In the genomic region with DNA sequence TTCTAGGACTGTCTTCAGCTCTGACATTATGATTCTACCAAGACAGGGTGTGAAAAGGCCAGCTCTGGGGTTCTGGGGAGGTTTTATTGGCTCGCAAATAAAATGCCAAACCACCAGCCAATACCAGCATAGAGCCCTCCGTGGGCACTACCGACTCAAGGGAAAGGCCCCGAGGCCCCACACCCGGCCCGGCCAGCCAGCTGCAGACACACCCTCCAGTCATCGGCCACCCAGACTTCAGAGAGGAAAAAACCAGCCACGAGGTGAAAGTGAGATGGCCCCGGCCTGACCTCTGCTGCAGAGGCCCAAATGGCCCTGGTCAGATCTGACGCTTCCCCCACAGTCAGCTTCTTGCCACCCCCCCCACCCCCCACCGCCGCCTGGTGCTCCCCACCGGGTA, we compare ENCODE assay signal across 14 cellular contexts.
DNase-seq lines count a peak whose midpoint lies in the region; ATAC-seq and TF ChIP-seq lines count a peak whose summit lies in the region.
"Had no signal": no experiment of that assay in that cellular context is flagged by ENCODE, and none has a peak within 500 bp of the region (broad histone marks: within the 10 kb centered on the region; RNA-seq: fewer than 3 reads in every experiment).

No MANE protein-coding gene starts in this region.

- no peaks in the 10 kb centered on the region for H3K27me3 Mint-ChIP-seq in activated T-cell treated with anti-CD3 and anti-CD28 coated beads, Interleukin-2, amount 50 U/mL, for 24 hours
- H3K27me3 Mint-ChIP-seq in natural killer cell (ENCODE audit: low read depth in 2 of 2) = no peaks in the 10 kb centered on the region
- H3K27me3 Mint-ChIP-seq: brain had no signal

- ATAC-seq in natural killer cell (peak in 2 of 3 donors; percentile 66 to 68), upper lobe of right lung (no peak)

- no peak for DNase-seq in activated T-cell treated with anti-CD3 and anti-CD28 coated beads, Interleukin-2, amount 50 U/mL, for 24 hours
- DNase-seq in activated T-cell treated with anti-CD3 and anti-CD28 coated beads, Interleukin-2, amount 50 U/mL, for 48 hours = no peak
- DNase-seq in natural killer cell = no peak
- peak; percentile 63 for DNase-seq in upper lobe of right lung
- no peak for DNase-seq in stimulated activated CD4-positive, alpha-beta T cell treated with anti-CD3 and anti-CD28 coated beads, Interleukin-4, amount 100 ng/mL, for 4 hours
- DNase-seq in NCI-H345 (lab: John Stamatoyannopoulos, UW) = no peak
- DNase-seq in activated CD4-positive, CD25-positive, alpha-beta regulatory T cell treated with anti-CD3 and anti-CD28 coated beads, Interleukin-2, amount 50 U/mL, for 72 hours = no peak
- DNase-seq: activated CD4-positive, alpha-beta T cell treated with anti-CD3 and anti-CD28 coated beads, Interleukin-2, amount 50 U/mL, for 1 hour; activated effector memory CD4-positive, alpha-beta T cell treated with anti-CD3 and anti-CD28 coated beads, Interleukin-2, amount 50 U/mL, for 16 hours; Karpas-422; substantia nigra had no signal

- no peak for TF ChIP-seq CTCF in natural killer cell (IDR thresholded peaks at IDR 0.05)
- no peak for TF ChIP-seq CTCF in upper lobe of right lung (IDR thresholded peaks at IDR 0.05)

- 65 to 69% methylated on average over 13 of the region's 13 CpGs for WGBS in esophagus, 2 donors

- no peaks in the 10 kb centered on the region for H3K36me3 Mint-ChIP-seq in activated T-cell treated with anti-CD3 and anti-CD28 coated beads, Interleukin-2, amount 50 U/mL, for 24 hours (ENCODE audit: low read depth)
- H3K36me3 Mint-ChIP-seq in natural killer cell = no peaks in the 10 kb centered on the region
- H3K36me3 Mint-ChIP-seq: brain, mesothelial cell of epicardium had no signal

- H3K27ac ChIP-seq in esophagus (ENCODE audit: low read depth in 2 of 2, low read length in 1 of 2) (peak overlapping the region; percentile 86 to 90), upper lobe of right lung (peak overlapping the region; percentile 83)

- intact Hi-C loops in natural killer cell (cut with micrococcal nuclease) = no loop called here
- intact Hi-C loops in upper lobe of right lung (cut with DNase I) = no loop called here

- no peak overlapping the region for H3K4me3 Mint-ChIP-seq in activated T-cell treated with anti-CD3 and anti-CD28 coated beads, Interleukin-2, amount 50 U/mL, for 24 hours
- no peak overlapping the region for H3K4me3 Mint-ChIP-seq in natural killer cell
- H3K4me3 Mint-ChIP-seq: brain, mesothelial cell of epicardium had no signal

- H3K36me3 ChIP-seq in esophagus (ENCODE audit: control insufficient read depth in 2 of 2, insufficient read depth in 2 of 2, low read length in 1 of 2) = no peaks in the 10 kb centered on the region
- no peaks in the 10 kb centered on the region for H3K36me3 ChIP-seq in upper lobe of right lung

- peak overlapping the region; percentile 85 for H3K27ac Mint-ChIP-seq in activated T-cell treated with anti-CD3 and anti-CD28 coated beads, Interleukin-2, amount 50 U/mL, for 24 hours
- peak overlapping the region; percentile 36 to 82 for H3K27ac Mint-ChIP-seq in natural killer cell
- H3K27ac Mint-ChIP-seq: mesothelial cell of epicardium had no signal

- H3K4me3 ChIP-seq in esophagus (ENCODE audit: low read depth in 1 of 2, low read length in 2 of 2) (no peak overlapping the region), upper lobe of right lung (no peak overlapping the region)

- no peaks in the 10 kb centered on the region for H3K9me3 ChIP-seq in esophagus (ENCODE audit: control insufficient read depth in 2 of 2, insufficient read depth in 1 of 2, low read depth in 1 of 2, low read length in 1 of 2)
- H3K9me3 ChIP-seq in upper lobe of right lung = no peaks in the 10 kb centered on the region

- peaks cover 39% of the 10 kb centered on the region for H3K4me1 Mint-ChIP-seq in activated T-cell treated with anti-CD3 and anti-CD28 coated beads, Interleukin-2, amount 50 U/mL, for 24 hours (ENCODE audit: low read depth)
- peaks cover 12 to 32% of the 10 kb centered on the region in 2 donors for H3K4me1 Mint-ChIP-seq in natural killer cell
- H3K4me1 Mint-ChIP-seq: mesothelial cell of epicardium had no signal

- peaks cover 2 to 37% of the 10 kb centered on the region in 2 donors for H3K4me1 ChIP-seq in esophagus (ENCODE audit: control insufficient read depth in 2 of 2, insufficient read depth in 2 of 2, low read length in 1 of 2)
- peaks cover 52% of the 10 kb centered on the region for H3K4me1 ChIP-seq in upper lobe of right lung

- H3K9me3 Mint-ChIP-seq in activated T-cell treated with anti-CD3 and anti-CD28 coated beads, Interleukin-2, amount 50 U/mL, for 24 hours = no peaks in the 10 kb centered on the region
- H3K9me3 Mint-ChIP-seq in natural killer cell = no peaks in the 10 kb centered on the region
- H3K9me3 Mint-ChIP-seq: brain, mesothelial cell of epicardium had no signal

- H3K27me3 ChIP-seq in esophagus (ENCODE audit: control insufficient read depth in 1 of 2, insufficient read depth in 2 of 2, low read length in 2 of 2) = no peaks in the 10 kb centered on the region
- no peaks in the 10 kb centered on the region for H3K27me3 ChIP-seq in upper lobe of right lung
